ENCODE assay signal across 9 cellular contexts in genomic region chr4:3037957-3038451, GRCh38. TPM values are rescaled to one million over a fixed set of nuclear protein-coding genes. Genes with fewer than 3 reads are reported as not detected.
DNase-seq lines count a peak whose midpoint lies in the region; ATAC-seq and TF ChIP-seq lines count a peak whose summit lies in the region.
"Had no signal": no experiment of that assay in that cellular context is flagged by ENCODE, and none has a peak within 500 bp of the region (broad histone marks: within the 10 kb centered on the region; RNA-seq: fewer than 3 reads in every experiment).

No MANE protein-coding gene starts in this region.

- H3K27ac ChIP-seq in effector memory CD4-positive, alpha-beta T cell (ENCODE audit: insufficient read depth, low read length, poor library complexity, severe bottlenecking) = no peak overlapping the region
- H3K27ac ChIP-seq in psoas muscle = no peak overlapping the region

- H3K36me3 Mint-ChIP-seq in mesothelial cell of epicardium = no peaks in the 10 kb centered on the region

- no peaks in the 10 kb centered on the region for H3K27me3 Mint-ChIP-seq in mesothelial cell of epicardium (ENCODE audit: low read depth)

- no peaks in the 10 kb centered on the region for H3K36me3 ChIP-seq in GM06990 (ENCODE audit: control insufficient read depth, insufficient read depth, low read length)
- no peaks in the 10 kb centered on the region for H3K36me3 ChIP-seq in effector memory CD4-positive, alpha-beta T cell (ENCODE audit: control insufficient read depth, insufficient read depth, low read length)
- no peaks in the 10 kb centered on the region for H3K36me3 ChIP-seq in psoas muscle (ENCODE audit: insufficient read depth in 1 of 2, low read depth in 1 of 2)

- H3K4me1 Mint-ChIP-seq in mesothelial cell of epicardium = peaks cover 15% of the 10 kb centered on the region

- H3K4me1 ChIP-seq in effector memory CD4-positive, alpha-beta T cell (ENCODE audit: control insufficient read depth, insufficient read depth, low read length, poor library complexity, severe bottlenecking) = peaks cover 24% of the 10 kb centered on the region
- peaks cover 8% of the 10 kb centered on the region for H3K4me1 ChIP-seq in psoas muscle

- peak in 2 of 4 donors; percentile 22 to 28 for ATAC-seq in psoas muscle

- 20 to 28% (median 25%) methylated on average over 6 of the region's 6 CpGs for WGBS in psoas muscle, 3 donors

- no peak overlapping the region for H3K4me3 Mint-ChIP-seq in mesothelial cell of epicardium

- H3K9me3 Mint-ChIP-seq in mesothelial cell of epicardium = no peaks in the 10 kb centered on the region

- H3K27me3 ChIP-seq in GM06990 (replicated peaks; ENCODE audit: control insufficient read depth, insufficient read depth, low read length) (no peaks in the 10 kb centered on the region), psoas muscle (ENCODE audit: insufficient read depth in 3 of 3, low read length in 2 of 3) (no peaks in the 10 kb centered on the region)
- no peaks in the 10 kb centered on the region for H3K27me3 ChIP-seq in effector memory CD4-positive, alpha-beta T cell (replicated peaks; ENCODE audit: control insufficient read depth, insufficient read depth, low read length, poor library complexity, severe bottlenecking)

- intact Hi-C loops in psoas muscle (cut with DNase I) = loop anchor here (5.0 to 10.0 kb wide), 2 partner anchors 273 to 276 kb away; no protein-coding TSS in a partner anchor

- 0 out of 2 replicates have a peak overlapping the region, but pooled peaks have one; percentile 2 for H3K4me3 ChIP-seq in GM06990 (replicated peaks; ENCODE audit: low read depth, low read length)
- peak overlapping the region; percentile 22 for H3K4me3 ChIP-seq in effector memory CD4-positive, alpha-beta T cell (ENCODE audit: insufficient read depth, low read depth, low read length, poor library complexity, severe bottlenecking)
- peak overlapping the region; percentile 32 for H3K4me3 ChIP-seq in psoas muscle

- H3K9me3 ChIP-seq in effector memory CD4-positive, alpha-beta T cell (ENCODE audit: control insufficient read depth, low read length) = no peaks in the 10 kb centered on the region
- H3K9me3 ChIP-seq in psoas muscle = no peaks in the 10 kb centered on the region

- no peak overlapping the region for H3K27ac Mint-ChIP-seq in mesothelial cell of epicardium

- TF ChIP-seq CTCF in GM06990 (IDR thresholded peaks at IDR 0.05; ENCODE audit: insufficient read depth, low read length, poor library complexity, severe bottlenecking) (no peak), psoas muscle (IDR thresholded peaks at IDR 0.05) (no peak), mesothelial cell of epicardium (IDR thresholded peaks at IDR 0.05; ENCODE audit: unreplicated experiment) (no peak)

- peak; percentile 52 for DNase-seq in GM06990 (ENCODE audit: extremely low read depth, insufficient read length)
- DNase-seq in NCI-H69 (lab: John Stamatoyannopoulos, UW) = peak; percentile 69
- DNase-seq in effector memory CD4-positive, alpha-beta T cell = no peak
- DNase-seq in psoas muscle = peak; percentile 58 to 63
- no peak for DNase-seq in mesothelial cell of epicardium (ENCODE audit: low spot score in 2 of 2, unreplicated experiment in 2 of 2)
- DNase-seq in ureter (ENCODE audit: low spot score) = no peak
- no peak for DNase-seq in 8988T

RNA-seq across cellular contexts. Expression of gene HTT-AS, which starts 36.3 kb away (rescaled TPM):
- total RNA-seq in psoas muscle (not detected), mesothelial cell of epicardium (not detected in 3 replicates), ureter (not detected)
- polyA plus RNA-seq in psoas muscle = not detected
- polyA plus RNA-seq: esophagus, neural cell had no signal

RNA-seq across cellular contexts. Expression of gene HTT, which starts 36.5 kb away (rescaled TPM):
- total RNA-seq in psoas muscle (10 to 100 TPM; 29.6 to 39.9 (median 31.5) TPM), mesothelial cell of epicardium (69.1 to 73.6 TPM (median 70.4 TPM) in 3 replicates), ureter (109 TPM)
- polyA plus RNA-seq in psoas muscle = 10 to 100 TPM in 2 of 3 donors, 1 to 10 TPM in 1; 6.7 to 25.2 (median 10.2) TPM

Comparison
In these comparisons a context has a peak if more than half of its experiments do, and no peak if none do; other contexts are left out.
1. DNase-seq: peak in GM06990 (single experiment), NCI-H69 (single experiment) and psoas muscle (2 of 2); none in effector memory CD4-positive, alpha-beta T cell (0 of 3), mesothelial cell of epicardium (0 of 2), ureter (single experiment) and 8988T (single experiment).
2. Peak in every context shown above with its lines, with median percentiles within 50 percentile points of each other: H3K4me3 ChIP-seq.